In genomic region chr15:63436872-63437375, GRCh38 we compare ENCODE assay signal across 8 cellular contexts. TPM values are rescaled to one million over a fixed set of nuclear protein-coding genes. Genes with fewer than 3 reads are reported as not detected.
DNase-seq lines count a peak whose midpoint lies in the region; ATAC-seq lines count a peak whose summit lies in the region.

No MANE protein-coding gene starts in this region.

- H3K9me3 Mint-ChIP-seq in activated CD4-positive, alpha-beta memory T cell treated with anti-CD3 and anti-CD28 coated beads, Interleukin-2, amount 10 ng/mL, durations not matched to agents 7 days and 5 days = no peaks in the 10 kb centered on the region

- H3K4me1 ChIP-seq in mesodermal cell (ENCODE audit: control insufficient read depth, insufficient read depth, low read length, poor library complexity, severe bottlenecking) = peaks cover 6% of the 10 kb centered on the region

- peak overlapping the region; percentile 51 for H3K27ac Mint-ChIP-seq in activated CD4-positive, alpha-beta memory T cell treated with anti-CD3 and anti-CD28 coated beads, Interleukin-2, amount 10 ng/mL, durations not matched to agents 7 days and 5 days

- ATAC-seq in GM21576 (IDR thresholded peaks at IDR 0.05; ENCODE audit: unreplicated experiment) = no peak

- H3K36me3 ChIP-seq in mesodermal cell (ENCODE audit: control insufficient read depth, insufficient read depth, low read length) = no peaks in the 10 kb centered on the region

- H3K4me1 Mint-ChIP-seq in activated CD4-positive, alpha-beta memory T cell treated with anti-CD3 and anti-CD28 coated beads, Interleukin-2, amount 10 ng/mL, durations not matched to agents 7 days and 5 days = peaks cover 33% of the 10 kb centered on the region

- POLR2A ChIA-PET in activated CD4-positive, alpha-beta memory T cell treated with anti-CD3 and anti-CD28 coated beads, Interleukin-2, amount 10 ng/mL, durations not matched to agents 7 days and 5 days (lab: Charles Lee) = interaction anchor here (1.0 to 1.6 kb wide), 5 partner anchors 10 to 396 kb away, joined by 3 to 5 read pairs (median 3); partner anchors contain the start of gene USP3

- H3K9me3 ChIP-seq in mesodermal cell (ENCODE audit: control insufficient read depth, low read length) = no peaks in the 10 kb centered on the region

- no peaks in the 10 kb centered on the region for H3K27me3 Mint-ChIP-seq in activated CD4-positive, alpha-beta memory T cell treated with anti-CD3 and anti-CD28 coated beads, Interleukin-2, amount 10 ng/mL, durations not matched to agents 7 days and 5 days

- DNase-seq in H4 (ENCODE audit: low spot score) = peak; percentile 78
- peak; percentile 49 to 77 for DNase-seq in NCI-H524 (lab: John Stamatoyannopoulos, UW)
- DNase-seq in activated CD4-positive, alpha-beta memory T cell treated with anti-CD3 and anti-CD28 coated beads, Interleukin-2, amount 10 ng/mL, durations not matched to agents 7 days and 5 days = peak; percentile 74
- peak; percentile 61 for DNase-seq in ecto neural progenitor cell (ENCODE audit: low spot score)
- DNase-seq in stimulated activated CD8-positive, alpha-beta memory T cell treated with anti-CD3 and anti-CD28 coated beads, Interleukin-12 subunit alpha, Interleukin-12 subunit beta, amount 100 ng/mL, for 1 hour (ENCODE audit: low read depth) = peak; percentile 52
- DNase-seq in NOMO-1 treated with DMSO at 0.1 percent for 48 hours (lab: John Stamatoyannopoulos, UW; ENCODE audit: unreplicated experiment) = no peak

- H3K4me3 ChIP-seq in mesodermal cell (ENCODE audit: extremely low read depth, insufficient read depth, low read length, poor library complexity, severe bottlenecking) = no peak overlapping the region

- CTCF ChIA-PET in activated CD4-positive, alpha-beta memory T cell treated with anti-CD3 and anti-CD28 coated beads, Interleukin-2, amount 10 ng/mL, durations not matched to agents 7 days and 5 days (lab: Charles Lee) = interaction anchor here (0.6 to 1.5 kb wide), 4 partner anchors 8 to 610 kb away, joined by 3 to 4 read pairs (median 4); no protein-coding TSS in a partner anchor

- H3K27ac ChIP-seq in mesodermal cell (ENCODE audit: low read depth, low read length, severe bottlenecking) = peak overlapping the region; percentile 26

- no peaks in the 10 kb centered on the region for H3K36me3 Mint-ChIP-seq in activated CD4-positive, alpha-beta memory T cell treated with anti-CD3 and anti-CD28 coated beads, Interleukin-2, amount 10 ng/mL, durations not matched to agents 7 days and 5 days (ENCODE audit: low read depth)

- no peak overlapping the region for H3K4me3 Mint-ChIP-seq in activated CD4-positive, alpha-beta memory T cell treated with anti-CD3 and anti-CD28 coated beads, Interleukin-2, amount 10 ng/mL, durations not matched to agents 7 days and 5 days

- 48 to 54% methylated on average over 2 to 3 of the region's 3 CpGs for WGBS in mesodermal cell (ENCODE audit: insufficient coverage in 2 of 2), 2 experiments

RNA-seq across cellular contexts. Expression of gene CA12, which starts 55.3 kb away (rescaled TPM):
- total RNA-seq in H4 (2014; rRNA removed; shearing (Covaris generic)) = 24.2 and 27.4 TPM in 2 replicates
- under 1 TPM in 1 of 2 experiments, not detected in 1; 0.20 TPM for total RNA-seq in activated CD4-positive, alpha-beta memory T cell treated with anti-CD3 and anti-CD28 coated beads, Interleukin-2, amount 10 ng/mL, durations not matched to agents 7 days and 5 days
- polyA plus RNA-seq in mesodermal cell (2013, experiment 1 of 2) = 0.96 TPM
- polyA plus RNA-seq in mesodermal cell (2013, experiment 2 of 2) = 1.9 TPM

Comparison
In these comparisons a context has a peak if more than half of its experiments do, and no peak if none do; other contexts are left out.
1. RNA of gene CA12, which starts 55.3 kb away (total RNA-seq): 24.2 to 27.4 TPM in H4; 0.20 TPM in activated CD4-positive, alpha-beta memory T cell treated with anti-CD3 and anti-CD28 coated beads, Interleukin-2, amount 10 ng/mL, durations not matched to agents 7 days and 5 days; every median in the first group is over 10 times any median in the second.